8 cellular contexts compared by ENCODE assay signal in genomic region chr1:212284744-212285684, GRCh38. TPM values are rescaled to one million over a fixed set of nuclear protein-coding genes. Genes with fewer than 3 reads are reported as not detected.
DNase-seq lines count a peak whose midpoint lies in the region; ATAC-seq, FAIRE-seq and TF ChIP-seq lines count a peak whose summit lies in the region.

Gene PPP2R5A (plus strand): TSS chr1:212285410. CDS start chr1:212286111, 701 bp downstream.

- TF ChIP-seq CTCF in WERI-Rb-1 (IDR thresholded peaks at IDR 0.05; ENCODE audit: low read depth, low read length) (peak; percentile 58), bronchial epithelial cell (IDR thresholded peaks at IDR 0.05; ENCODE audit: insufficient read depth, low read length, severe bottlenecking) (peak; percentile 33), smooth muscle cell (IDR thresholded peaks at IDR 0.05; ENCODE audit: borderline replicate concordance, insufficient read depth, poor library complexity, severe bottlenecking) (no peak)

- DNase-seq in ACHN (peak; percentile 99), NCI-H2196 treated with DMSO at 0.1 percent for 48 hours (lab: John Stamatoyannopoulos, UW; ENCODE audit: unreplicated experiment) (peak; percentile 98), WERI-Rb-1 (peak; percentile 100), bronchial epithelial cell (ENCODE audit: low read depth) (peak; percentile 95), iPS-NIHi11 (ENCODE audit: low spot score) (peak; percentile 96), smooth muscle cell (lab: John Stamatoyannopoulos, UW; ENCODE audit: unreplicated experiment) (peak; percentile 94)

- H3F3A ChIP-seq in smooth muscle cell (ENCODE audit: low read depth), result peaks cover 3% of the 10 kb centered on the region

- peak within 1 kb of the TSS; percentile 95 for H3K4me2 ChIP-seq in smooth muscle cell

- H3K79me2 ChIP-seq in smooth muscle cell (ENCODE audit: low read depth), result peaks cover 43% of the 10 kb centered on the region

- H3K36me3 ChIP-seq in WERI-Rb-1 (no peaks in the 10 kb centered on the region), bronchial epithelial cell (ENCODE audit: control insufficient read depth, insufficient read depth, low read length) (no peaks in the 10 kb centered on the region), smooth muscle cell (ENCODE audit: low read depth) (no peaks in the 10 kb centered on the region)

- ATAC-seq in GM18868 (IDR thresholded peaks at IDR 0.05; ENCODE audit: unreplicated experiment), result peak; percentile 89
- peak; percentile 92 for ATAC-seq in HG03135 (IDR thresholded peaks at IDR 0.05; ENCODE audit: unreplicated experiment)

- in situ Hi-C loops in ACHN (cut with HindIII; ENCODE audit: low pct_ligation_motif_present, low pct_unique_long_range_greater_than_20kb, low sequenced_read_pairs), result no loop called here

- H4K20me1 ChIP-seq in smooth muscle cell (ENCODE audit: low read depth), result peaks cover 35% of the 10 kb centered on the region

- no peaks in the 10 kb centered on the region for H3K9me3 ChIP-seq in WERI-Rb-1 (ENCODE audit: severe bottlenecking)
- H3K9me3 ChIP-seq in smooth muscle cell (replicated peaks; ENCODE audit: low read depth), result no peaks in the 10 kb centered on the region

- WGBS in smooth muscle cell (ENCODE audit: low lambda C conversion rate), result 1% methylated on average over 80 of the region's 92 CpGs

- H3K27ac ChIP-seq in WERI-Rb-1 (peak within 1 kb of the TSS; percentile 79), smooth muscle cell (ENCODE audit: low read depth) (peak within 1 kb of the TSS; percentile 74)

- H2AFZ ChIP-seq in smooth muscle cell (ENCODE audit: low read depth), result peak within 1 kb of the TSS; percentile 91

- no peak for FAIRE-seq in bronchial epithelial cell (lab: Jason Lieb, UNC)

- H3K4me3 ChIP-seq in WERI-Rb-1 (ENCODE audit: low read depth, low read length) (peak within 1 kb of the TSS; percentile 85), bronchial epithelial cell (ENCODE audit: low read depth, low read length) (peak within 1 kb of the TSS; percentile 74), smooth muscle cell (peak within 1 kb of the TSS; percentile 94)

- H3K9ac ChIP-seq in smooth muscle cell (ENCODE audit: low read depth), result peak within 1 kb of the TSS; percentile 82

- peaks cover 25% of the 10 kb centered on the region for H3K4me1 ChIP-seq in smooth muscle cell (ENCODE audit: low read depth)

- H3K27me3 ChIP-seq in WERI-Rb-1 (ENCODE audit: insufficient read depth, low read depth, severe bottlenecking), result no peaks in the 10 kb centered on the region
- no peaks in the 10 kb centered on the region for H3K27me3 ChIP-seq in bronchial epithelial cell (ENCODE audit: control insufficient read depth, insufficient read depth, low read length)
- H3K27me3 ChIP-seq in smooth muscle cell (ENCODE audit: low read depth), result no peaks in the 10 kb centered on the region

RNA-seq across cellular contexts. Expression of gene PPP2R5A, which starts in this region (rescaled TPM):
- total RNA-seq in bronchial epithelial cell (24.2 and 26.8 TPM in 2 replicates), smooth muscle cell (17.6 and 24.9 TPM in 2 replicates)
- polyA plus RNA-seq in smooth muscle cell, result 12.2 and 12.3 TPM in 2 replicates

Comparison
In these comparisons a context has a peak if more than half of its experiments do, and no peak if none do; other contexts are left out.
1. Peak in every context shown above with its lines: DNase-seq, ATAC-seq, H3K4me3 ChIP-seq and H3K27ac ChIP-seq.